ENCODE assay signal across 1 cellular context in genomic region chr16:4663756-4664465, GRCh38.
A peak's percentile ranks its signal among the peaks of the same experiment; 100 is the strongest.
TF ChIP-seq lines count a peak whose summit lies in the region.

No MANE protein-coding gene starts in this region.

TF ChIP-seq in HepG2, 621 proteins besides CTCF, POLR2A, EP300 and RAD21 (continued from another document and continues in another):
- TF ChIP-seq FOXA1 (IDR thresholded peaks at IDR 0.05) (no peak), FOXA1 (CRISPR knock-in tag; IDR thresholded peaks at IDR 0.05) (0 out of 2 replicates have a peak, but pooled peaks have one; percentile 23), SP2 (CRISPR knock-in tag; IDR thresholded peaks at IDR 0.05) (peak; percentile 64), ZNF616 (CRISPR knock-in tag; IDR thresholded peaks at IDR 0.05; ENCODE audit: low read depth) (peak; percentile 95), ZNF20 (CRISPR knock-in tag; IDR thresholded peaks at IDR 0.05) (0 out of 2 replicates have a peak, but pooled peaks have one; percentile 63), ATF7 (IDR thresholded peaks at IDR 0.05) (no peak), ATF7 (CRISPR knock-in tag; IDR thresholded peaks at IDR 0.05) (peak; percentile 86; the same call in 1 of the 2 replicates), KDM1A (CRISPR knock-in tag; IDR thresholded peaks at IDR 0.05) (peak; percentile 37; the same call in 1 of the 2 replicates), ZNF24 (IDR thresholded peaks at IDR 0.05) (0 out of 2 replicates have a peak, but pooled peaks have one; percentile 13), PRMT3 (CRISPR knock-in tag; IDR thresholded peaks at IDR 0.05; ENCODE audit: borderline replicate concordance, low read depth) (peak; percentile 93; the same call in 1 of the 2 replicates), ZFYVE20 (CRISPR knock-in tag; IDR thresholded peaks at IDR 0.05; ENCODE audit: borderline replicate concordance, low read depth) (peak; percentile 88), ARNT (IDR thresholded peaks at IDR 0.05) (no peak), KLF11 (CRISPR knock-in tag; IDR thresholded peaks at IDR 0.05) (peak; percentile 48; the same call in 1 of the 2 replicates), SPEN (CRISPR knock-in tag; IDR thresholded peaks at IDR 0.05; ENCODE audit: low read depth) (peak; percentile 88; the same call in 1 of the 2 replicates), TBL1XR1 (IDR thresholded peaks at IDR 0.05; ENCODE audit: borderline replicate concordance, low read length, partially characterized antibody) (no peak), ZNF569 (CRISPR knock-in tag; IDR thresholded peaks at IDR 0.05; ENCODE audit: borderline replicate concordance) (no peak), REPIN1 (CRISPR knock-in tag; IDR thresholded peaks at IDR 0.05; ENCODE audit: borderline replicate concordance, low read depth) (peak; percentile 96), GABPA (IDR thresholded peaks at IDR 0.05; ENCODE audit: low read depth, low read length) (0 out of 2 replicates have a peak, but pooled peaks have one; percentile 7), GABPA (CRISPR knock-in tag; IDR thresholded peaks at IDR 0.05; ENCODE audit: low read depth) (peak; percentile 69), KAT8 (CRISPR knock-in tag; IDR thresholded peaks at IDR 0.05) (peak; percentile 65), ZNF772 (CRISPR knock-in tag; IDR thresholded peaks at IDR 0.05) (peak; percentile 87; the same call in 1 of the 2 replicates), FLYWCH1 (CRISPR knock-in tag; IDR thresholded peaks at IDR 0.05) (no peak), ZSCAN30 (CRISPR knock-in tag; IDR thresholded peaks at IDR 0.05) (no peak), ZNF143 (CRISPR knock-in tag; IDR thresholded peaks at IDR 0.05) (peak; percentile 18; the same call in 1 of the 2 replicates), RBM22 (optimal IDR thresholded peaks at IDR 0.05; ENCODE audit: low read length) (peak; percentile 50), MXD3 (CRISPR knock-in tag; IDR thresholded peaks at IDR 0.05) (peak; percentile 96), ZNF460 (CRISPR knock-in tag; IDR thresholded peaks at IDR 0.05; ENCODE audit: borderline replicate concordance) (no peak; the same call in 1 of the 2 replicates), WIZ (CRISPR knock-in tag; IDR thresholded peaks at IDR 0.05) (no peak), XBP1 (CRISPR knock-in tag; IDR thresholded peaks at IDR 0.05) (no peak; the same call in 1 of the 2 replicates), MXD1 (CRISPR knock-in tag; IDR thresholded peaks at IDR 0.05) (peak; percentile 91; the same call in 1 of the 2 replicates), TEAD2 (CRISPR knock-in tag; IDR thresholded peaks at IDR 0.05) (0 out of 2 replicates have a peak, but pooled peaks have one; percentile 38), ZNF552 (CRISPR knock-in tag; IDR thresholded peaks at IDR 0.05; ENCODE audit: borderline replicate concordance) (no peak; the same call in none of the 2 replicates), ZC3H13 (CRISPR knock-in tag; IDR thresholded peaks at IDR 0.05) (0 out of 2 replicates have a peak, but pooled peaks have one; percentile 56), NR1H2 (CRISPR knock-in tag; IDR thresholded peaks at IDR 0.05; ENCODE audit: borderline replicate concordance, low read depth) (peak; percentile 88; the same call in 1 of the 2 replicates), TAF1 (CRISPR knock-in tag; IDR thresholded peaks at IDR 0.05) (peak; percentile 51; the same call in 1 of the 2 replicates), SETDB1 (CRISPR knock-in tag; IDR thresholded peaks at IDR 0.05; ENCODE audit: borderline replicate concordance) (no peak), RELA (CRISPR knock-in tag; IDR thresholded peaks at IDR 0.05) (no peak), CHD4 (IDR thresholded peaks at IDR 0.05; ENCODE audit: borderline replicate concordance, low read length) (no peak), ZFP82 (CRISPR knock-in tag; IDR thresholded peaks at IDR 0.05; ENCODE audit: borderline replicate concordance) (peak; percentile 28; the same call in 1 of the 2 replicates), ZNF136 (CRISPR knock-in tag; IDR thresholded peaks at IDR 0.05; ENCODE audit: low read depth) (peak; percentile 91)
- TF ChIP-seq, protein P1, sequence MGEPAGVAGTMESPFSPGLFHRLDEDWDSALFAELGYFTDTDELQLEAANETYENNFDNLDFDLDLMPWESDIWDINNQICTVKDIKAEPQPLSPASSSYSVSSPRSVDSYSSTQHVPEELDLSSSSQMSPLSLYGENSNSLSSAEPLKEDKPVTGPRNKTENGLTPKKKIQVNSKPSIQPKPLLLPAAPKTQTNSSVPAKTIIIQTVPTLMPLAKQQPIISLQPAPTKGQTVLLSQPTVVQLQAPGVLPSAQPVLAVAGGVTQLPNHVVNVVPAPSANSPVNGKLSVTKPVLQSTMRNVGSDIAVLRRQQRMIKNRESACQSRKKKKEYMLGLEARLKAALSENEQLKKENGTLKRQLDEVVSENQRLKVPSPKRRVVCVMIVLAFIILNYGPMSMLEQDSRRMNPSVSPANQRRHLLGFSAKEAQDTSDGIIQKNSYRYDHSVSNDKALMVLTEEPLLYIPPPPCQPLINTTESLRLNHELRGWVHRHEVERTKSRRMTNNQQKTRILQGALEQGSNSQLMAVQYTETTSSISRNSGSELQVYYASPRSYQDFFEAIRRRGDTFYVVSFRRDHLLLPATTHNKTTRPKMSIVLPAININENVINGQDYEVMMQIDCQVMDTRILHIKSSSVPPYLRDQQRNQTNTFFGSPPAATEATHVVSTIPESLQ (CRISPR knock-in tag; conservative IDR thresholded peaks at IDR 0.05) = no peak
- TF ChIP-seq, protein P2, sequence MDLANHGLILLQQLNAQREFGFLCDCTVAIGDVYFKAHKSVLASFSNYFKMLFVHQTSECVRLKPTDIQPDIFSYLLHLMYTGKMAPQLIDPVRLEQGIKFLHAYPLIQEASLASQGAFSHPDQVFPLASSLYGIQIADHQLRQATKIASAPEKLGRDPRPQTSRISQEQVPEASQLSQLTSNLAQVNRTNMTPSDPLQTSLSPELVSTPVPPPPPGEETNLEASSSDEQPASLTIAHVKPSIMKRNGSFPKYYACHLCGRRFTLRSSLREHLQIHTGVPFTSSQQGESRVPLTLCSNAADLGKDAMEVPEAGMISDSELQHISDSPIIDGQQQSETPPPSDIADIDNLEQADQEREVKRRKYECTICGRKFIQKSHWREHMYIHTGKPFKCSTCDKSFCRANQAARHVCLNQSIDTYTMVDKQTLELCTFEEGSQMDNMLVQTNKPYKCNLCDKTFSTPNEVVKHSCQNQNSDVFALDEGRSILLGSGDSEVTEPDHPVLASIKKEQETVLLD (CRISPR knock-in tag; IDR thresholded peaks at IDR 0.05; ENCODE audit: low read depth) = peak; percentile 69; the same call in 1 of the 2 replicates
- TF ChIP-seq, protein P3, sequence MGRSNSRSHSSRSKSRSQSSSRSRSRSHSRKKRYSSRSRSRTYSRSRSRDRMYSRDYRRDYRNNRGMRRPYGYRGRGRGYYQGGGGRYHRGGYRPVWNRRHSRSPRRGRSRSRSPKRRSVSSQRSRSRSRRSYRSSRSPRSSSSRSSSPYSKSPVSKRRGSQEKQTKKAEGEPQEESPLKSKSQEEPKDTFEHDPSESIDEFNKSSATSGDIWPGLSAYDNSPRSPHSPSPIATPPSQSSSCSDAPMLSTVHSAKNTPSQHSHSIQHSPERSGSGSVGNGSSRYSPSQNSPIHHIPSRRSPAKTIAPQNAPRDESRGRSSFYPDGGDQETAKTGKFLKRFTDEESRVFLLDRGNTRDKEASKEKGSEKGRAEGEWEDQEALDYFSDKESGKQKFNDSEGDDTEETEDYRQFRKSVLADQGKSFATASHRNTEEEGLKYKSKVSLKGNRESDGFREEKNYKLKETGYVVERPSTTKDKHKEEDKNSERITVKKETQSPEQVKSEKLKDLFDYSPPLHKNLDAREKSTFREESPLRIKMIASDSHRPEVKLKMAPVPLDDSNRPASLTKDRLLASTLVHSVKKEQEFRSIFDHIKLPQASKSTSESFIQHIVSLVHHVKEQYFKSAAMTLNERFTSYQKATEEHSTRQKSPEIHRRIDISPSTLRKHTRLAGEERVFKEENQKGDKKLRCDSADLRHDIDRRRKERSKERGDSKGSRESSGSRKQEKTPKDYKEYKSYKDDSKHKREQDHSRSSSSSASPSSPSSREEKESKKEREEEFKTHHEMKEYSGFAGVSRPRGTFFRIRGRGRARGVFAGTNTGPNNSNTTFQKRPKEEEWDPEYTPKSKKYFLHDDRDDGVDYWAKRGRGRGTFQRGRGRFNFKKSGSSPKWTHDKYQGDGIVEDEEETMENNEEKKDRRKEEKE (IDR thresholded peaks at IDR 0.05) = no peak
- TF ChIP-seq, protein P4, sequence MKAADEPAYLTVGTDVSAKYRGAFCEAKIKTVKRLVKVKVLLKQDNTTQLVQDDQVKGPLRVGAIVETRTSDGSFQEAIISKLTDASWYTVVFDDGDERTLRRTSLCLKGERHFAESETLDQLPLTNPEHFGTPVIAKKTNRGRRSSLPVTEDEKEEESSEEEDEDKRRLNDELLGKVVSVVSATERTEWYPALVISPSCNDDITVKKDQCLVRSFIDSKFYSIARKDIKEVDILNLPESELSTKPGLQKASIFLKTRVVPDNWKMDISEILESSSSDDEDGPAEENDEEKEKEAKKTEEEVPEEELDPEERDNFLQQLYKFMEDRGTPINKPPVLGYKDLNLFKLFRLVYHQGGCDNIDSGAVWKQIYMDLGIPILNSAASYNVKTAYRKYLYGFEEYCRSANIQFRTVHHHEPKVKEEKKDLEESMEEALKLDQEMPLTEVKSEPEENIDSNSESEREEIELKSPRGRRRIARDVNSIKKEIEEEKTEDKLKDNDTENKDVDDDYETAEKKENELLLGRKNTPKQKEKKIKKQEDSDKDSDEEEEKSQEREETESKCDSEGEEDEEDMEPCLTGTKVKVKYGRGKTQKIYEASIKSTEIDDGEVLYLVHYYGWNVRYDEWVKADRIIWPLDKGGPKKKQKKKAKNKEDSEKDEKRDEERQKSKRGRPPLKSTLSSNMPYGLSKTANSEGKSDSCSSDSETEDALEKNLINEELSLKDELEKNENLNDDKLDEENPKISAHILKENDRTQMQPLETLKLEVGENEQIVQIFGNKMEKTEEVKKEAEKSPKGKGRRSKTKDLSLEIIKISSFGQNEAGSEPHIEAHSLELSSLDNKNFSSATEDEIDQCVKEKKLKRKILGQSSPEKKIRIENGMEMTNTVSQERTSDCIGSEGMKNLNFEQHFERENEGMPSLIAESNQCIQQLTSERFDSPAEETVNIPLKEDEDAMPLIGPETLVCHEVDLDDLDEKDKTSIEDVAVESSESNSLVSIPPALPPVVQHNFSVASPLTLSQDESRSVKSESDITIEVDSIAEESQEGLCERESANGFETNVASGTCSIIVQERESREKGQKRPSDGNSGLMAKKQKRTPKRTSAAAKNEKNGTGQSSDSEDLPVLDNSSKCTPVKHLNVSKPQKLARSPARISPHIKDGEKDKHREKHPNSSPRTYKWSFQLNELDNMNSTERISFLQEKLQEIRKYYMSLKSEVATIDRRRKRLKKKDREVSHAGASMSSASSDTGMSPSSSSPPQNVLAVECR (CRISPR knock-in tag; IDR thresholded peaks at IDR 0.05; ENCODE audit: borderline replicate concordance) = peak; percentile 96
- TF ChIP-seq, protein P5, sequence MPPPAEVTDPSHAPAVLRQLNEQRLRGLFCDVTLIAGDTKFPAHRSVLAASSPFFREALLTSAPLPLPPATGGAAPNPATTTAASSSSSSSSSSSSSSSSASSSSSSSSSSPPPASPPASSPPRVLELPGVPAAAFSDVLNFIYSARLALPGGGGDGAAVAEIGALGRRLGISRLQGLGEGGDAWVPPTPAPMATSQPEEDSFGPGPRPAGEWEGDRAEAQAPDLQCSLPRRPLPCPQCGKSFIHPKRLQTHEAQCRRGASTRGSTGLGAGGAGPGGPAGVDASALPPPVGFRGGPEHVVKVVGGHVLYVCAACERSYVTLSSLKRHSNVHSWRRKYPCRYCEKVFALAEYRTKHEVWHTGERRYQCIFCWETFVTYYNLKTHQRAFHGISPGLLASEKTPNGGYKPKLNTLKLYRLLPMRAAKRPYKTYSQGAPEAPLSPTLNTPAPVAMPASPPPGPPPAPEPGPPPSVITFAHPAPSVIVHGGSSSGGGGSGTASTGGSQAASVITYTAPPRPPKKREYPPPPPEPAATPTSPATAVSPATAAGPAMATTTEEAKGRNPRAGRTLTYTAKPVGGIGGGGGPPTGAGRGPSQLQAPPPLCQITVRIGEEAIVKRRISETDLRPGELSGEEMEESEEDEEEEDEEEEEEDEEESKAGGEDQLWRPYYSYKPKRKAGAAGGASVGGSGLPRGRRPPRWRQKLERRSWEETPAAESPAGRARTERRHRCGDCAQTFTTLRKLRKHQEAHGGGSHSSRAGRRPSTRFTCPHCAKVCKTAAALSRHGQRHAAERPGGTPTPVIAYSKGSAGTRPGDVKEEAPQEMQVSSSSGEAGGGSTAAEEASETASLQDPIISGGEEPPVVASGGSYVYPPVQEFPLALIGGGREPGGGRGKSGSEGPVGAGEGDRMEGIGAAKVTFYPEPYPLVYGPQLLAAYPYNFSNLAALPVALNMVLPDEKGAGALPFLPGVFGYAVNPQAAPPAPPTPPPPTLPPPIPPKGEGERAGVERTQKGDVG (CRISPR knock-in tag; IDR thresholded peaks at IDR 0.05; ENCODE audit: borderline replicate concordance) = peak; percentile 95; the same call in 1 of the 2 replicates
- TF ChIP-seq, protein P6, sequence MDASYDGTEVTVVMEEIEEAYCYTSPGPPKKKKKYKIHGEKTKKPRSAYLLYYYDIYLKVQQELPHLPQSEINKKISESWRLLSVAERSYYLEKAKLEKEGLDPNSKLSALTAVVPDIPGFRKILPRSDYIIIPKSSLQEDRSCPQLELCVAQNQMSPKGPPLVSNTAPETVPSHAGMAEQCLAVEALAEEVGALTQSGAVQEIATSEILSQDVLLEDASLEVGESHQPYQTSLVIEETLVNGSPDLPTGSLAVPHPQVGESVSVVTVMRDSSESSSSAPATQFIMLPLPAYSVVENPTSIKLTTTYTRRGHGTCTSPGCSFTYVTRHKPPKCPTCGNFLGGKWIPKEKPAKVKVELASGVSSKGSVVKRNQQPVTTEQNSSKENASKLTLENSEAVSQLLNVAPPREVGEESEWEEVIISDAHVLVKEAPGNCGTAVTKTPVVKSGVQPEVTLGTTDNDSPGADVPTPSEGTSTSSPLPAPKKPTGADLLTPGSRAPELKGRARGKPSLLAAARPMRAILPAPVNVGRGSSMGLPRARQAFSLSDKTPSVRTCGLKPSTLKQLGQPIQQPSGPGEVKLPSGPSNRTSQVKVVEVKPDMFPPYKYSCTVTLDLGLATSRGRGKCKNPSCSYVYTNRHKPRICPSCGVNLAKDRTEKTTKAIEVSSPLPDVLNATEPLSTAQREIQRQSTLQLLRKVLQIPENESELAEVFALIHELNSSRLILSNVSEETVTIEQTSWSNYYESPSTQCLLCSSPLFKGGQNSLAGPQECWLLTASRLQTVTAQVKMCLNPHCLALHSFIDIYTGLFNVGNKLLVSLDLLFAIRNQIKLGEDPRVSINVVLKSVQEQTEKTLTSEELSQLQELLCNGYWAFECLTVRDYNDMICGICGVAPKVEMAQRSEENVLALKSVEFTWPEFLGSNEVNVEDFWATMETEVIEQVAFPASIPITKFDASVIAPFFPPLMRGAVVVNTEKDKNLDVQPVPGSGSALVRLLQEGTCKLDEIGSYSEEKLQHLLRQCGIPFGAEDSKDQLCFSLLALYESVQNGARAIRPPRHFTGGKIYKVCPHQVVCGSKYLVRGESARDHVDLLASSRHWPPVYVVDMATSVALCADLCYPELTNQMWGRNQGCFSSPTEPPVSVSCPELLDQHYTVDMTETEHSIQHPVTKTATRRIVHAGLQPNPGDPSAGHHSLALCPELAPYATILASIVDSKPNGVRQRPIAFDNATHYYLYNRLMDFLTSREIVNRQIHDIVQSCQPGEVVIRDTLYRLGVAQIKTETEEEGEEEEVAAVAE (CRISPR knock-in tag; IDR thresholded peaks at IDR 0.05; ENCODE audit: borderline replicate concordance) = no peak
